ENCODE assay signal across 23 cellular contexts in genomic region chr6:119126140-119126539, GRCh38.
"Had no signal": no experiment of that assay in that cellular context is flagged by ENCODE, and none has a peak within 500 bp of the region (broad histone marks: within the 10 kb centered on the region; RNA-seq: fewer than 3 reads in every experiment).

No MANE protein-coding gene starts in this region.

- H3K4me3 ChIP-seq: SJCRH30 had no signal

- H3K27ac Mint-ChIP-seq: IgD-negative memory B cell had no signal

- H3K27me3 ChIP-seq: SJCRH30 had no signal

- H3K9me3 ChIP-seq: SJCRH30 had no signal

- H3K36me3 ChIP-seq: SJCRH30 had no signal

- H3K27ac ChIP-seq: RWPE1, SJCRH30 had no signal

- H3K9me3 Mint-ChIP-seq: IgD-negative memory B cell had no signal

- DNase-seq: KBM-7, NCI-H1092, NCI-H1105 treated with DMSO at 0.1 percent for 48 hours, NCI-H1417 treated with DMSO at 0.1 percent for 48 hours, NCI-H146, NCI-H1694 treated with DMSO at 0.1 percent for 48 hours, NCI-H1930, NCI-H2081 treated with DMSO at 0.1 percent for 48 hours, NCI-H2171, NCI-H226, NCI-H446, NCI-H510A, NCI-H524 treated with DMSO at 0.1 percent for 48 hours, NCI-H69, NCI-H774, PC-3, SHP77 treated with DMSO at 0.1 percent for 48 hours had no signal

- ATAC-seq: Panc1, PC-3, Right ventricle myocardium inferior, SK-N-SH treated with all-trans-retinoic acid at 6 μM for 48 hours had no signal
